21 cellular contexts compared by ENCODE assay signal in the genomic region with DNA sequence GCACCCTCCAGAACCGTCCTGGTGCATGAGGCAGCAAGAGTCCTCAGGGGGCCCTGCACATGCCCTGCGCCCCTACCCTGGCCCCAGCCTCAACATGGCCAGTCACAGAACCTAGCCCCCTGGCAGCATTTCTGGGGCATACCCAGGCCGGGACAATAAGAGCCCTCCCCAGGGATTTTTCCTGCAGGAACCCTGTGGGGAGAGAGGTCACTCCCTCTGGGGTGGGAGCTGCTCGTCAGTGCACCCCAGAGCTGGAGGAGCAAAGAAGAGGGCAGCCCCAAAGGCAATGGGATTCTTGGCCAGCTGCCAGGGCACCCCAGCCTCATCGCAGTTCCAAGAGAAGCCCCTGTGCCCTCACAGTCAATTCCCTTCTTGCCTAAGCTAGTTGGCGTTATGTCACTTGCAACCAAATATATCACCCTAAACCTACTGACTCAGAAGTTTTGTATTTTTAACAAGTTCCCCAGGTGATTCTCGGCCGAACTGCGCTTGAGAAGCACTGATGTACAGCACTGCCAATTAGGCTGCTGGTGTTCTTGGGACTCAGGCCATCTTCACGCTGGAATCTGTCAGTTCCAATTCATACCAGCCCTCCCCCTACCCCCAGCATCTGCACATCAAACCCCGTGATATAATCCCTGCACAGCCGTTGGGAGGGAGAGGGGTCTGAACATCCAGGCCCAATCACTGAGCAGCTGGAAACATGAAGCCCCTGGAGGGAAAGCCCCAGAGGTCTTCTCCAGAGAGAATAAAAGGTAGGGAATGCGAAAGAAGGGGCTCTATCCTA.
DNase-seq lines count a peak whose midpoint lies in the region; TF ChIP-seq lines count a peak whose summit lies in the region.
"Had no signal": no experiment of that assay in that cellular context is flagged by ENCODE, and none has a peak within 500 bp of the region (broad histone marks: within the 10 kb centered on the region; RNA-seq: fewer than 3 reads in every experiment).

No MANE protein-coding gene starts in this region.

- DNase-seq in NCI-H82 (lab: John Stamatoyannopoulos, UW): peak; percentile 92
- DNase-seq in coronary artery (ENCODE audit: low spot score): peak; percentile 66
- no peak for DNase-seq in neural crest cell (ENCODE audit: low read depth, low spot score)
- peak; percentile 55 for DNase-seq in type B pancreatic cell (ENCODE audit: extremely low spot score, unreplicated experiment)
- no peak for DNase-seq in mesenchymal stem cell
- DNase-seq in NCI-H748 (lab: John Stamatoyannopoulos, UW; ENCODE audit: unreplicated experiment): no peak
- DNase-seq in stimulated activated CD4-positive, alpha-beta T cell treated with anti-CD3 and anti-CD28 coated beads, Interleukin-15, amount 100 ng/mL, for 24 hours: no peak
- DNase-seq: BE2C, EL, GF-D8, KBM-7, MM.1S, NCI-H1048, NCI-H1417 treated with DMSO at 0.1 percent for 48 hours, NCI-H187 treated with DMSO at 0.1 percent for 48 hours, NCI-H2107, NCI-H2227 treated with DMSO at 0.1 percent for 48 hours, NCI-H510A, OCI-M1 had no signal

- H3K4me1 ChIP-seq in mesenchymal stem cell (ENCODE audit: control insufficient read depth, insufficient read depth, low read depth, low read length): no peaks in the 10 kb centered on the region
- H3K4me1 ChIP-seq: BE2C, SJSA1 had no signal

- no peak overlapping the region for H3K4ac ChIP-seq in mesenchymal stem cell (ENCODE audit: low read depth in 1 of 2, low read length in 2 of 2)

- no peak overlapping the region for H3K27ac ChIP-seq in coronary artery
- no peak overlapping the region for H3K27ac ChIP-seq in mesenchymal stem cell (ENCODE audit: low read length, poor library complexity, severe bottlenecking)
- H3K27ac ChIP-seq: HL-60, SJSA1 had no signal

- H2AFZ ChIP-seq in mesenchymal stem cell (ENCODE audit: low read depth, low read length): no peak overlapping the region

- no peaks in the 10 kb centered on the region for H3K9me3 ChIP-seq in mesenchymal stem cell (ENCODE audit: control insufficient read depth, low read length)
- H3K9me3 ChIP-seq: BE2C, SJSA1 had no signal

- TF ChIP-seq CTCF in coronary artery (IDR thresholded peaks at IDR 0.05) (no peak), neural crest cell (conservative IDR thresholded peaks at IDR 0.05) (no peak), type B pancreatic cell (conservative IDR thresholded peaks at IDR 0.05) (no peak)

- H3K4me3 Mint-ChIP-seq in neural crest cell: no peak overlapping the region
- H3K4me3 Mint-ChIP-seq in type B pancreatic cell: no peak overlapping the region

- H3K4me3 ChIP-seq in coronary artery (no peak overlapping the region), mesenchymal stem cell (ENCODE audit: insufficient read depth in 1 of 2, low read depth in 1 of 2, low read length in 2 of 2) (no peak overlapping the region)
- H3K4me3 ChIP-seq: SJSA1 had no signal

- no peaks in the 10 kb centered on the region for H3K79me1 ChIP-seq in mesenchymal stem cell (replicated peaks; ENCODE audit: low read length, poor library complexity, severe bottlenecking)

- H3K27me3 Mint-ChIP-seq in neural crest cell (ENCODE audit: low read depth): peaks cover 5% of the 10 kb centered on the region
- peaks cover 32% of the 10 kb centered on the region for H3K27me3 Mint-ChIP-seq in type B pancreatic cell

- no peaks in the 10 kb centered on the region for H3K36me3 Mint-ChIP-seq in neural crest cell (ENCODE audit: low read depth)
- no peaks in the 10 kb centered on the region for H3K36me3 Mint-ChIP-seq in type B pancreatic cell

- H3K27me3 ChIP-seq in mesenchymal stem cell (ENCODE audit: control insufficient read depth in 1 of 2, insufficient read depth in 1 of 2, low read length in 2 of 2): peaks cover 12 to 53% of the 10 kb centered on the region in 2 experiments
- H3K27me3 ChIP-seq: BE2C, SJSA1 had no signal

- no peak overlapping the region for H3K23ac ChIP-seq in mesenchymal stem cell (ENCODE audit: low read length in 2 of 2)

- H4K91ac ChIP-seq in mesenchymal stem cell (ENCODE audit: low read length): no peak overlapping the region

- 84% methylated on average over 13 of the region's 13 CpGs for WGBS in mesenchymal stem cell

- H3K9me3 Mint-ChIP-seq in neural crest cell (peaks cover 2% of the 10 kb centered on the region), type B pancreatic cell (no peaks in the 10 kb centered on the region)

- H2BK120ac ChIP-seq in mesenchymal stem cell (ENCODE audit: low read depth, low read length): no peak overlapping the region

- H2BK15ac ChIP-seq in mesenchymal stem cell (ENCODE audit: low read depth, poor library complexity, severe bottlenecking): no peak overlapping the region

- no peak overlapping the region for H3K9ac ChIP-seq in mesenchymal stem cell (ENCODE audit: low read length)

- H2AK5ac ChIP-seq in mesenchymal stem cell (ENCODE audit: low read length, severe bottlenecking): no peak overlapping the region

- H3K18ac ChIP-seq in mesenchymal stem cell (ENCODE audit: low read depth in 1 of 2, low read length in 2 of 2): no peak overlapping the region

- H3K27ac Mint-ChIP-seq in neural crest cell (ENCODE audit: unreplicated experiment) (peak overlapping the region; percentile 50), type B pancreatic cell (no peak overlapping the region)

- H2BK5ac ChIP-seq in mesenchymal stem cell (ENCODE audit: low read depth, low read length, poor library complexity, severe bottlenecking): no peak overlapping the region

- peaks cover 31% of the 10 kb centered on the region for H3K4me1 Mint-ChIP-seq in neural crest cell
- H3K4me1 Mint-ChIP-seq in type B pancreatic cell (ENCODE audit: unreplicated experiment): peaks cover 4% of the 10 kb centered on the region

- H3K14ac ChIP-seq in mesenchymal stem cell (ENCODE audit: low read length in 2 of 2): no peak overlapping the region

- no peak overlapping the region for H4K8ac ChIP-seq in mesenchymal stem cell (ENCODE audit: low read length)

- no peak overlapping the region for H2BK12ac ChIP-seq in mesenchymal stem cell (ENCODE audit: low read length in 2 of 2)

- H3K36me3 ChIP-seq in mesenchymal stem cell (ENCODE audit: control insufficient read depth in 1 of 2, insufficient read depth in 2 of 2, low read depth in 1 of 2, low read length in 2 of 2): no peaks in the 10 kb centered on the region
- H3K36me3 ChIP-seq: BE2C, SJSA1 had no signal

- no peak overlapping the region for H3K4me2 ChIP-seq in mesenchymal stem cell (ENCODE audit: low read length, poor library complexity, severe bottlenecking)

Comparison
In these comparisons a context has a peak if more than half of its experiments do, and no peak if none do; other contexts are left out.
1. DNase-seq: peak in NCI-H82 (single experiment), coronary artery (single experiment) and type B pancreatic cell (single experiment); none in neural crest cell (single experiment), mesenchymal stem cell (single experiment), NCI-H748 (single experiment) and stimulated activated CD4-positive, alpha-beta T cell treated with anti-CD3 and anti-CD28 coated beads, Interleukin-15, amount 100 ng/mL, for 24 hours (single experiment).